In genomic region chr18:58578835-58579560, GRCh38 we compare ENCODE assay signal across 11 cellular contexts. TPM values are rescaled to one million over a fixed set of nuclear protein-coding genes. Genes with fewer than 3 reads are reported as not detected.
DNase-seq lines count a peak whose midpoint lies in the region; ATAC-seq and TF ChIP-seq lines count a peak whose summit lies in the region.
"Had no signal": no experiment of that assay in that cellular context is flagged by ENCODE, and none has a peak within 500 bp of the region (broad histone marks: within the 10 kb centered on the region; RNA-seq: fewer than 3 reads in every experiment).

No MANE protein-coding gene starts in this region.

- peak overlapping the region; percentile 2; the same call in 1 of the 2 replicates for H2AFZ ChIP-seq in GM23248
- no peak overlapping the region for H2AFZ ChIP-seq in trophoblast cell (ENCODE audit: insufficient read depth, low read length, poor library complexity)

- no peak for TF ChIP-seq CTCF in foreskin keratinocyte (conservative IDR thresholded peaks at IDR 0.05)

- peak overlapping the region; percentile 88 for H3K18ac ChIP-seq in trophoblast cell (ENCODE audit: low read length)

- ATAC-seq in foreskin keratinocyte: peak; percentile 85
- ATAC-seq in HG03521 (IDR thresholded peaks at IDR 0.05; ENCODE audit: unreplicated experiment): no peak
- no peak for ATAC-seq in HG02870 (IDR thresholded peaks at IDR 0.05; ENCODE audit: unreplicated experiment)

- WGBS in GM23248 (ENCODE audit: low coverage in 1 of 2, low lambda C conversion rate in 2 of 2, missing lambda C conversion rate in 2 of 2), 2 experiments: 1 to 2% methylated on average over 8 of the region's 8 CpGs
- WGBS in trophoblast cell (ENCODE audit: extremely low coverage, insufficient coverage, insufficient read length): no CpG with 5 or more reads among the region's 8 CpGs

- no peaks in the 10 kb centered on the region for H3K9me3 ChIP-seq in GM23248 (ENCODE audit: low read depth)
- no peaks in the 10 kb centered on the region for H3K9me3 ChIP-seq in trophoblast cell (ENCODE audit: insufficient read depth, low read depth, low read length)

- peak overlapping the region; percentile 72 for H4K8ac ChIP-seq in trophoblast cell (ENCODE audit: low read depth, low read length)

- H3K27ac ChIP-seq in GM23248 (peak overlapping the region; percentile 97), foreskin keratinocyte (peak overlapping the region; percentile 60), trophoblast cell (ENCODE audit: low read depth, low read length) (peak overlapping the region; percentile 90)

- H4K20me1 ChIP-seq in GM23248 (ENCODE audit: insufficient read depth): no peaks in the 10 kb centered on the region

- H2BK5ac ChIP-seq in trophoblast cell (ENCODE audit: low read depth, low read length, poor library complexity): peak overlapping the region; percentile 85

- H3K14ac ChIP-seq in trophoblast cell (ENCODE audit: low read length): peak overlapping the region; percentile 73

- peaks cover 59% of the 10 kb centered on the region for H3F3A ChIP-seq in GM23248 (ENCODE audit: insufficient read depth)

- H3K36me3 ChIP-seq in GM23248 (ENCODE audit: low read depth): peaks cover 10% of the 10 kb centered on the region; the same call in 1 of the 2 replicates
- H3K36me3 ChIP-seq in trophoblast cell (ENCODE audit: control insufficient read depth in 1 of 2, insufficient read depth in 2 of 2, low read length in 2 of 2): no peaks in the 10 kb centered on the region

- H3K4me1 ChIP-seq in GM23248 (ENCODE audit: insufficient read depth) (peaks cover 47% of the 10 kb centered on the region), foreskin keratinocyte (peaks cover 17% of the 10 kb centered on the region), trophoblast cell (ENCODE audit: control insufficient read depth in 1 of 2, insufficient read depth in 2 of 2, low read length in 2 of 2) (peaks cover 17 to 24% of the 10 kb centered on the region in 2 experiments)

- H3K4ac ChIP-seq in trophoblast cell (ENCODE audit: low read depth, low read length): peak overlapping the region; percentile 29

- H3K79me2 ChIP-seq in GM23248 (ENCODE audit: insufficient read depth) (peaks cover 47% of the 10 kb centered on the region), trophoblast cell (ENCODE audit: control insufficient read depth, insufficient read depth, low read length, poor library complexity) (peaks cover 2% of the 10 kb centered on the region)

- H2BK12ac ChIP-seq in trophoblast cell (ENCODE audit: low read length): peak overlapping the region; percentile 92

- no peak overlapping the region for H3K23ac ChIP-seq in trophoblast cell (ENCODE audit: low read length)

- peak overlapping the region; percentile 70 for H3K4me2 ChIP-seq in GM23248 (ENCODE audit: unreplicated experiment)
- peak overlapping the region; percentile 44 for H3K4me2 ChIP-seq in trophoblast cell (ENCODE audit: low read length)

- peak overlapping the region; percentile 37 for H4K12ac ChIP-seq in trophoblast cell (ENCODE audit: low read depth, low read length)

- DNase-seq in GM23248 (peak; percentile 93), SK-N-DZ (ENCODE audit: low spot score) (peak; percentile 17), foreskin keratinocyte (peak; percentile 64 to 74), trophoblast cell (peak; percentile 44 to 72), mesenteric fat pad (ENCODE audit: low spot score) (no peak), SKM-1 treated with dmso at 0.1 percent for 144 hours (lab: John Stamatoyannopoulos, UW; ENCODE audit: unreplicated experiment) (no peak)
- DNase-seq: activated CD4-positive, CD25-positive, alpha-beta regulatory T cell had no signal

- no peaks in the 10 kb centered on the region for H3K9me2 ChIP-seq in GM23248 (ENCODE audit: insufficient read depth)

- H3K79me1 ChIP-seq in trophoblast cell (ENCODE audit: low read length): peaks cover 23% of the 10 kb centered on the region

- H2AK5ac ChIP-seq in trophoblast cell (ENCODE audit: low read length): peak overlapping the region; percentile 73

- H3K9ac ChIP-seq in GM23248: peak overlapping the region; percentile 86
- H3K9ac ChIP-seq in trophoblast cell (ENCODE audit: low read length): no peak overlapping the region

- in situ Hi-C loops in GM23248 (cut with MboI): no loop called here

- H3K27me3 ChIP-seq in GM23248 (replicated peaks; ENCODE audit: insufficient read depth) (no peaks in the 10 kb centered on the region), foreskin keratinocyte (no peaks in the 10 kb centered on the region), trophoblast cell (ENCODE audit: insufficient read depth, low read length) (no peaks in the 10 kb centered on the region)

- H2BK120ac ChIP-seq in trophoblast cell (ENCODE audit: insufficient read depth, low read length, poor library complexity): peak overlapping the region; percentile 83

- H3K4me3 ChIP-seq in GM23248: peak overlapping the region; percentile 96
- no peak overlapping the region for H3K4me3 ChIP-seq in trophoblast cell (ENCODE audit: low read depth, low read length)

- peak overlapping the region; percentile 87 for H4K91ac ChIP-seq in trophoblast cell (ENCODE audit: low read depth, low read length)

RNA-seq across cellular contexts. Expression of gene ALPK2, which starts 49.9 kb away (rescaled TPM):
- 85.0 and 98.6 TPM in 2 replicates for total RNA-seq in GM23248 (2014; rRNA removed; shearing (Covaris generic))
- polyA plus RNA-seq in GM23248 (2016; fragmentation: Nextera tagmentation; extraction: Ambion mirVana) (41.2 and 55.1 TPM in 2 replicates), foreskin keratinocyte (0.02 TPM in 2 replicates)
- 1.8 and 2.7 TPM in 2 replicates for polyA plus RNA-seq in SK-N-DZ (2014; cell fraction: cytosol; rRNA removed)
- 3.2 and 5.6 TPM in 2 replicates for polyA plus RNA-seq in SK-N-DZ (2014; cell fraction: nucleus; rRNA removed)
- total RNA-seq in foreskin keratinocyte (0.07 and 0.27 TPM in 2 replicates), mesenteric fat pad (not detected)
- polyA plus RNA-seq in trophoblast cell (2013): 8.5 and 8.7 TPM in 2 replicates
- total RNA-seq: dermis microvascular lymphatic vessel endothelial cell, neural crest cell had no signal

Comparison
In these comparisons a context has a peak if more than half of its experiments do, and no peak if none do; other contexts are left out.
1. DNase-seq: peak in GM23248 (single experiment), SK-N-DZ (single experiment), foreskin keratinocyte (2 of 2) and trophoblast cell (2 of 2); none in mesenteric fat pad (single experiment) and SKM-1 treated with dmso at 0.1 percent for 144 hours (single experiment).
2. RNA of gene ALPK2, which starts 49.9 kb away (total RNA-seq): 85.0 to 98.6 TPM in GM23248; 0.07 to 0.27 TPM in foreskin keratinocyte and not detected in mesenteric fat pad (single experiment); every median in the first group is over 10 times any median in the second.
3. Peak in every context shown above with its lines, with median percentiles within 50 percentile points of each other: H3K27ac ChIP-seq.